1 cellular context compared by ENCODE assay signal in the genomic region with DNA sequence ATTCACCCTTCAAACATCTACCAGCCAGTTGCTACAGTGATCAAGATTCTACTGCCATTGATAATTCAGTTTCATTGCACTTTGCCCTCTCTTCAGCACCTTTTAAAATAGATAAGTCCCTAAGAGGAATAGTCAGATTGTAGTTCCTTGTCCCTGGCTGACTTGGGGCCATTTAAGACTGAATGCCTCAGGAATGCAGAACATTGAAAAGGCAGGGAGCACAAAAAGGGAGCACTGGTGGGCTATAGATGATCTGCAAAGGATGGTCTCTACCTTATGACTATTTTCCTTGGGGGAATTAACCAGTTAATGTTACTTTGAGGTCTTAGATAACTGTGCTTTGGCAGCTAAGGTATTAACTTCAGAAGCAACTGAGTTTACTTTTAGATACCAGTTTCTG.
TF ChIP-seq lines count a peak whose summit lies in the region.

No MANE protein-coding gene starts in this region.

TF ChIP-seq in GM23338, 12 proteins besides CTCF, POLR2A, EP300 and RAD21 (continued from another document):
- TF ChIP-seq, protein P1, sequence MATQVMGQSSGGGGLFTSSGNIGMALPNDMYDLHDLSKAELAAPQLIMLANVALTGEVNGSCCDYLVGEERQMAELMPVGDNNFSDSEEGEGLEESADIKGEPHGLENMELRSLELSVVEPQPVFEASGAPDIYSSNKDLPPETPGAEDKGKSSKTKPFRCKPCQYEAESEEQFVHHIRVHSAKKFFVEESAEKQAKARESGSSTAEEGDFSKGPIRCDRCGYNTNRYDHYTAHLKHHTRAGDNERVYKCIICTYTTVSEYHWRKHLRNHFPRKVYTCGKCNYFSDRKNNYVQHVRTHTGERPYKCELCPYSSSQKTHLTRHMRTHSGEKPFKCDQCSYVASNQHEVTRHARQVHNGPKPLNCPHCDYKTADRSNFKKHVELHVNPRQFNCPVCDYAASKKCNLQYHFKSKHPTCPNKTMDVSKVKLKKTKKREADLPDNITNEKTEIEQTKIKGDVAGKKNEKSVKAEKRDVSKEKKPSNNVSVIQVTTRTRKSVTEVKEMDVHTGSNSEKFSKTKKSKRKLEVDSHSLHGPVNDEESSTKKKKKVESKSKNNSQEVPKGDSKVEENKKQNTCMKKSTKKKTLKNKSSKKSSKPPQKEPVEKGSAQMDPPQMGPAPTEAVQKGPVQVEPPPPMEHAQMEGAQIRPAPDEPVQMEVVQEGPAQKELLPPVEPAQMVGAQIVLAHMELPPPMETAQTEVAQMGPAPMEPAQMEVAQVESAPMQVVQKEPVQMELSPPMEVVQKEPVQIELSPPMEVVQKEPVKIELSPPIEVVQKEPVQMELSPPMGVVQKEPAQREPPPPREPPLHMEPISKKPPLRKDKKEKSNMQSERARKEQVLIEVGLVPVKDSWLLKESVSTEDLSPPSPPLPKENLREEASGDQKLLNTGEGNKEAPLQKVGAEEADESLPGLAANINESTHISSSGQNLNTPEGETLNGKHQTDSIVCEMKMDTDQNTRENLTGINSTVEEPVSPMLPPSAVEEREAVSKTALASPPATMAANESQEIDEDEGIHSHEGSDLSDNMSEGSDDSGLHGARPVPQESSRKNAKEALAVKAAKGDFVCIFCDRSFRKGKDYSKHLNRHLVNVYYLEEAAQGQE (IDR thresholded peaks at IDR 0.05; ENCODE audit: unreplicated experiment), result no peak
- no peak for TF ChIP-seq EZH2phosphoT487 (IDR thresholded peaks at IDR 0.05; ENCODE audit: unreplicated experiment)
- TF ChIP-seq STAT1 (IDR thresholded peaks at IDR 0.05; ENCODE audit: unreplicated experiment), result no peak
- TF ChIP-seq POLR2AphosphoS5 (IDR thresholded peaks at IDR 0.05; ENCODE audit: low read depth), result no peak
TF ChIP-seq in GM23338: peak in this region for 0.
